In the genomic region with DNA sequence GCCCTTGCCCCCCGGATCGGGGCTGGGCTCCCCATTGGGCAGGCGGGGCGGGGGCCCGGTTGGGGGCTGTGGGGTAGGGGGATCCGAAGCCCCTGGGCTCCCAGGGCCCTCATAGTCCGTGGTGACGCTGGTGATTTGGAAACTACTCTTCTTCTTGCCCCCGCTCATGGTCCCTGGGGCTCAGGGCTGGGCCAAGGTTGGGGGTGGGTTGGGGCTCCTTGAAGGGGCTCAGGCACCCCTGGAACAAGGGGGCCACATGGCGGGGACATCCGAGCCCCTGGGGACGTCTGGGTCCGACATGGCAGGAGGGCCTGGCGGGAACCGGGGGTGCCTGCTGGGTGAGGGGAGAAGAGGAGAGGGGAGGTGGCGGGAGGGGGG, we compare ENCODE assay signal across 8 cellular contexts. TPM values are rescaled to one million over a fixed set of nuclear protein-coding genes. Genes with fewer than 3 reads are reported as not detected.
DNase-seq lines count a peak whose midpoint lies in the region; ATAC-seq and TF ChIP-seq lines count a peak whose summit lies in the region.

No MANE protein-coding gene starts in this region.

- H3K23ac ChIP-seq in mesenchymal stem cell (ENCODE audit: low read length in 2 of 2), result no peak overlapping the region

- peak overlapping the region; percentile 86 for H3K4me2 ChIP-seq in mesenchymal stem cell (ENCODE audit: low read length, poor library complexity, severe bottlenecking)

- H3K27ac Mint-ChIP-seq in activated naive CD4-positive, alpha-beta T cell treated with anti-CD3 and anti-CD28 coated beads, Interleukin-2, amount 50 U/mL, for 24 hours, result peak overlapping the region; percentile 71
- peak overlapping the region; percentile 94 to 97 (median 95) for H3K27ac Mint-ChIP-seq in brain

- ATAC-seq in upper lobe of right lung, result no peak
- ATAC-seq in GM19455 (IDR thresholded peaks at IDR 0.05; ENCODE audit: unreplicated experiment), result no peak

- H3K4me3 ChIP-seq in mesenchymal stem cell (ENCODE audit: insufficient read depth in 1 of 2, low read depth in 1 of 2, low read length in 2 of 2) (peak overlapping the region; percentile 92 to 97), upper lobe of right lung (peak overlapping the region; percentile 88)

- no peaks in the 10 kb centered on the region for H3K27me3 ChIP-seq in mesenchymal stem cell (ENCODE audit: control insufficient read depth in 1 of 2, insufficient read depth in 1 of 2, low read length in 2 of 2)
- no peaks in the 10 kb centered on the region for H3K27me3 ChIP-seq in upper lobe of right lung

- H3K4me3 Mint-ChIP-seq in activated naive CD4-positive, alpha-beta T cell treated with anti-CD3 and anti-CD28 coated beads, Interleukin-2, amount 50 U/mL, for 24 hours, result peak overlapping the region; percentile 96
- peak overlapping the region; percentile 96 to 99 (median 98) for H3K4me3 Mint-ChIP-seq in brain

- no peak overlapping the region for H2AFZ ChIP-seq in mesenchymal stem cell (ENCODE audit: low read depth, low read length)

- intact Hi-C loops in upper lobe of right lung (cut with DNase I), result loop anchor here (10.0 kb wide), 1 partner anchor 207 kb away; no protein-coding TSS in a partner anchor

- H2AK5ac ChIP-seq in mesenchymal stem cell (ENCODE audit: low read length, severe bottlenecking), result no peak overlapping the region

- H3K9ac ChIP-seq in mesenchymal stem cell (ENCODE audit: low read length), result peak overlapping the region; percentile 96

- no peak overlapping the region for H4K8ac ChIP-seq in mesenchymal stem cell (ENCODE audit: low read length)

- H3K27me3 Mint-ChIP-seq in activated naive CD4-positive, alpha-beta T cell treated with anti-CD3 and anti-CD28 coated beads, Interleukin-2, amount 50 U/mL, for 24 hours, result no peaks in the 10 kb centered on the region
- H3K27me3 Mint-ChIP-seq in brain, result peaks cover 4% of the 10 kb centered on the region

- H3K4ac ChIP-seq in mesenchymal stem cell (ENCODE audit: low read depth in 1 of 2, low read length in 2 of 2), result no peak overlapping the region

- H2BK120ac ChIP-seq in mesenchymal stem cell (ENCODE audit: low read depth, low read length), result peak overlapping the region; percentile 45

- no peaks in the 10 kb centered on the region for H3K9me3 Mint-ChIP-seq in activated naive CD4-positive, alpha-beta T cell treated with anti-CD3 and anti-CD28 coated beads, Interleukin-2, amount 50 U/mL, for 24 hours
- H3K9me3 Mint-ChIP-seq in brain, result peaks cover 0 to 6% (median 0%) of the 10 kb centered on the region in 5 experiments

- 11% methylated on average over 9 of the region's 16 CpGs for WGBS in mesenchymal stem cell

- no peak overlapping the region for H2BK12ac ChIP-seq in mesenchymal stem cell (ENCODE audit: low read length in 2 of 2)

- peaks cover 17% of the 10 kb centered on the region for H3K79me1 ChIP-seq in mesenchymal stem cell (replicated peaks; ENCODE audit: low read length, poor library complexity, severe bottlenecking)

- no peak overlapping the region for H3K27ac ChIP-seq in mesenchymal stem cell (ENCODE audit: low read length, poor library complexity, severe bottlenecking)
- peak overlapping the region; percentile 60 for H3K27ac ChIP-seq in upper lobe of right lung

- no peak overlapping the region for H4K91ac ChIP-seq in mesenchymal stem cell (ENCODE audit: low read length)

- H3K9me3 ChIP-seq in mesenchymal stem cell (ENCODE audit: control insufficient read depth, low read length) (no peaks in the 10 kb centered on the region), upper lobe of right lung (no peaks in the 10 kb centered on the region)

- H3K36me3 Mint-ChIP-seq in activated naive CD4-positive, alpha-beta T cell treated with anti-CD3 and anti-CD28 coated beads, Interleukin-2, amount 50 U/mL, for 24 hours, result peaks cover 2% of the 10 kb centered on the region
- peaks cover 4% of the 10 kb centered on the region for H3K36me3 Mint-ChIP-seq in brain

- H3K4me1 Mint-ChIP-seq in activated naive CD4-positive, alpha-beta T cell treated with anti-CD3 and anti-CD28 coated beads, Interleukin-2, amount 50 U/mL, for 24 hours, result peaks cover 50% of the 10 kb centered on the region
- peaks cover 50% of the 10 kb centered on the region for H3K4me1 Mint-ChIP-seq in brain

- H3K36me3 ChIP-seq in mesenchymal stem cell (ENCODE audit: control insufficient read depth in 1 of 2, insufficient read depth in 2 of 2, low read depth in 1 of 2, low read length in 2 of 2) (peaks cover 29 to 35% of the 10 kb centered on the region in 2 experiments), upper lobe of right lung (peaks cover 28% of the 10 kb centered on the region)

- DNase-seq in activated naive CD4-positive, alpha-beta T cell treated with Interleukin-2 at 50 U/mL for 16 hours, result no peak
- no peak for DNase-seq in mesenchymal stem cell
- DNase-seq in upper lobe of right lung, result no peak
- no peak for DNase-seq in NCI-H774 (lab: John Stamatoyannopoulos, UW)
- DNase-seq in NCI-H2196 treated with DMSO at 0.1 percent for 48 hours (lab: John Stamatoyannopoulos, UW; ENCODE audit: unreplicated experiment), result no peak

- H2BK15ac ChIP-seq in mesenchymal stem cell (ENCODE audit: low read depth, poor library complexity, severe bottlenecking), result no peak overlapping the region

- peak overlapping the region in 1 of 2 experiments; percentile 45 for H3K14ac ChIP-seq in mesenchymal stem cell (ENCODE audit: low read length in 2 of 2)

- peak overlapping the region in 1 of 2 experiments; percentile 18 for H3K18ac ChIP-seq in mesenchymal stem cell (ENCODE audit: low read depth in 1 of 2, low read length in 2 of 2)

- H2BK5ac ChIP-seq in mesenchymal stem cell (ENCODE audit: low read depth, low read length, poor library complexity, severe bottlenecking), result no peak overlapping the region

- H3K4me1 ChIP-seq in mesenchymal stem cell (ENCODE audit: control insufficient read depth, insufficient read depth, low read depth, low read length) (peaks cover 25% of the 10 kb centered on the region), upper lobe of right lung (peaks cover 44% of the 10 kb centered on the region)

- no peak for TF ChIP-seq CTCF in brain (conservative IDR thresholded peaks at IDR 0.05)
- no peak for TF ChIP-seq CTCF in upper lobe of right lung (IDR thresholded peaks at IDR 0.05)

RNA-seq across cellular contexts. Expression of a gene that starts 1.2 kb away (rescaled TPM):
- 383 TPM for polyA plus RNA-seq in brain (ENCODE audit: insufficient read depth, low read depth, low replicate concordance)
- polyA plus RNA-seq in mesenchymal stem cell (2013, experiment 1 of 2), result 47.5 TPM
- 47.0 TPM for polyA plus RNA-seq in mesenchymal stem cell (2013, experiment 2 of 2)
- 51.8 TPM for total RNA-seq in upper lobe of right lung

RNA-seq across cellular contexts. Expression of a gene that starts 5.9 kb away (rescaled TPM):
- 20.8 TPM for polyA plus RNA-seq in brain (ENCODE audit: insufficient read depth, low read depth, low replicate concordance)
- polyA plus RNA-seq in mesenchymal stem cell (2013, experiment 1 of 2), result 0.57 TPM
- 0.58 TPM for polyA plus RNA-seq in mesenchymal stem cell (2013, experiment 2 of 2)
- total RNA-seq in upper lobe of right lung, result 0.55 TPM

RNA-seq across cellular contexts. Expression of a gene that starts 13.8 kb away (rescaled TPM):
- polyA plus RNA-seq in brain (ENCODE audit: insufficient read depth, low read depth, low replicate concordance), result 1.6 TPM
- 0.47 TPM for polyA plus RNA-seq in mesenchymal stem cell (2013, experiment 1 of 2)
- 0.56 TPM for polyA plus RNA-seq in mesenchymal stem cell (2013, experiment 2 of 2)
- total RNA-seq in upper lobe of right lung, result 1.8 TPM

RNA-seq across cellular contexts. Expression of a gene that starts 41.6 kb away (rescaled TPM):
- 34.4 TPM for polyA plus RNA-seq in brain (ENCODE audit: insufficient read depth, low read depth, low replicate concordance)
- polyA plus RNA-seq in mesenchymal stem cell (2013, experiment 1 of 2), result 45.2 TPM
- 47.7 TPM for polyA plus RNA-seq in mesenchymal stem cell (2013, experiment 2 of 2)
- 24.7 TPM for total RNA-seq in upper lobe of right lung

RNA-seq across cellular contexts. Expression of a gene that starts 48.2 kb away (rescaled TPM):
- 57.4 TPM for polyA plus RNA-seq in brain (ENCODE audit: insufficient read depth, low read depth, low replicate concordance)
- 17.9 TPM for polyA plus RNA-seq in mesenchymal stem cell (2013, experiment 1 of 2)
- polyA plus RNA-seq in mesenchymal stem cell (2013, experiment 2 of 2), result 17.3 TPM
- 36.3 TPM for total RNA-seq in upper lobe of right lung
